ENCODE assay signal across 8 cellular contexts in the genomic region with DNA sequence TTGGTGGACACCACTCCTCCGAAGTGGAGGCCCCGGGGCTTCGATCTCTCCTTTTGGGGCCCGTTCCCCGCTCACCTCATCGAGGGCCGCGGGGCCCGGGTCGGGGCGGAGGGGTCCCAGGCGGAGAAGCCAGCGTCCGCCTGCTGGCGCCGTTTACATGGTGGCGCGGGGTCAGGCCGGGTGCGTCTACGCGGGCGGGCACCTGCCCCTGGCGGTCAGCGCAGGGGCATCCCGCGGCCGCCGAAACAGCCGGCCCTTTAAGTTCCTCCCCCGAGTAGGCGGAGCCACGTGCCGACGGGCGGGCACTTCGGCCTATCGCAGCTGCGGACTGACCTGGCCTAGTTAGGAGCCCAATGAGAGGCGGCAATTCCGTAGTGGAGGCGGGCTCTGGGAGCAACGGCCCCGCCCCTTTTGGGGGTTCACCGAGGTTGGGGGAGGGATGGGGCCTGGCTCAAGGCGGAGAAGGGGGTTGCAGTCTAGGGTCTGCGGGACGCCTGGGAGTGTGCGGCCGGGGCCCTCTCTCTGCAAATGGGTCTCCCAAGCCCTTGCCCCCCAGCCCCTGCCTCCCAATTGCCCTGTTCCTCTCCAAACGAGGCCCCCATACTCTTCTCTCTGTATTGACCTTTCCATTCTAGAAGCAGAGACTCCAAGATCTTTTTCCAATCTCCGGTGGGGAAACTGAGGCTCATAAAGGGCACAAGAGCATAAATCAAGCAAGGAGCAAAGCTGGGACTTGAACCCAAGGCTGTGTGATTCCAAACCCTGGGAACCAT. TPM values are rescaled to one million over a fixed set of nuclear protein-coding genes. Genes with fewer than 3 reads are reported as not detected.
DNase-seq lines count a peak whose midpoint lies in the region; ATAC-seq and TF ChIP-seq lines count a peak whose summit lies in the region.

A gene with protein sequence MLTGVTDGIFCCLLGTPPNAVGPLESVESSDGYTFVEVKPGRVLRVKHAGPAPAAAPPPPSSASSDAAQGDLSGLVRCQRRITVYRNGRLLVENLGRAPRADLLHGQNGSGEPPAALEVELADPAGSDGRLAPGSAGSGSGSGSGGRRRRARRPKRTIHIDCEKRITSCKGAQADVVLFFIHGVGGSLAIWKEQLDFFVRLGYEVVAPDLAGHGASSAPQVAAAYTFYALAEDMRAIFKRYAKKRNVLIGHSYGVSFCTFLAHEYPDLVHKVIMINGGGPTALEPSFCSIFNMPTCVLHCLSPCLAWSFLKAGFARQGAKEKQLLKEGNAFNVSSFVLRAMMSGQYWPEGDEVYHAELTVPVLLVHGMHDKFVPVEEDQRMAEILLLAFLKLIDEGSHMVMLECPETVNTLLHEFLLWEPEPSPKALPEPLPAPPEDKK (minus strand): TSS at position 259 of the 773 bp plus-strand sequence. CDS start 1,809 bp downstream, outside the sequence.

- H3K27me3 ChIP-seq in ectodermal cell (ENCODE audit: control insufficient read depth, insufficient read depth, low read length, poor library complexity, severe bottlenecking), result no peaks in the 10 kb centered on the region
- H3K27me3 ChIP-seq in lower lobe of right lung (ENCODE audit: low read depth), result no peaks in the 10 kb centered on the region

- peaks cover 0 to 8% (median 5%) of the 10 kb centered on the region in 7 donors for H3K9me3 Mint-ChIP-seq in CD14-positive monocyte
- H3K9me3 Mint-ChIP-seq in activated CD8-positive, alpha-beta T cell treated with anti-CD3 and anti-CD28 coated beads for 36 hours, result peaks cover under 1% of the 10 kb centered on the region

- no peak within 1 kb of the TSS for H3K27ac ChIP-seq in ectodermal cell (ENCODE audit: insufficient read depth, low read depth, low read length, poor library complexity, severe bottlenecking)
- H3K27ac ChIP-seq in lower lobe of right lung, result peak within 1 kb of the TSS; percentile 84

- H3K36me3 ChIP-seq in ectodermal cell (ENCODE audit: control insufficient read depth, insufficient read depth, low read length) (peaks cover 4% of the 10 kb centered on the region), lower lobe of right lung (no peaks in the 10 kb centered on the region)

- TF ChIP-seq CTCF in CD14-positive monocyte (IDR thresholded peaks at IDR 0.05) (peak; percentile 74), lower lobe of right lung (IDR thresholded peaks at IDR 0.05) (peak; percentile 74)
- peak; percentile 35 for TF ChIP-seq CTCF in activated CD8-positive, alpha-beta T cell treated with anti-CD3 and anti-CD28 coated beads for 36 hours (IDR thresholded peaks at IDR 0.05)

- intact Hi-C loops in CD14-positive monocyte (cut with micrococcal nuclease), result loop anchor here in 1 of 2 donors (5.0 kb wide), 1 partner anchor 34 kb away; the partner anchor contains the start of gene GTPBP3
- intact Hi-C loops in activated CD8-positive, alpha-beta T cell treated with anti-CD3 and anti-CD28 coated beads for 36 hours (cut with micrococcal nuclease), result no loop called here
- intact Hi-C loops in lower lobe of right lung (cut with DNase I), result no loop called here

- no peaks in the 10 kb centered on the region for H3K9me3 ChIP-seq in ectodermal cell (ENCODE audit: control insufficient read depth, low read length)
- no peaks in the 10 kb centered on the region for H3K9me3 ChIP-seq in lower lobe of right lung

- DNase-seq in CD14-positive monocyte (ENCODE audit: low spot score) (peak; percentile 97), NCI-H748 treated with DMSO at 0.1 percent for 48 hours (lab: John Stamatoyannopoulos, UW) (peak; percentile 74), lower lobe of right lung (peak; percentile 95)
- peak; percentile 96 for DNase-seq in activated CD8-positive, alpha-beta T cell treated with anti-CD3 and anti-CD28 coated beads for 36 hours
- DNase-seq in stimulated activated CD4-positive, alpha-beta T cell treated with anti-CD3 and anti-CD28 coated beads, Interleukin-4, amount 100 ng/mL, for 48 hours (ENCODE audit: low read depth in 2 of 2), result peak; percentile 90 to 92

- peak within 1 kb of the TSS; percentile 83 to 88 for H3K4me3 Mint-ChIP-seq in CD14-positive monocyte
- peak within 1 kb of the TSS; percentile 64 for H3K4me3 Mint-ChIP-seq in activated CD8-positive, alpha-beta T cell treated with anti-CD3 and anti-CD28 coated beads for 36 hours

- H3K36me3 Mint-ChIP-seq in CD14-positive monocyte, result peaks cover 9 to 25% of the 10 kb centered on the region in 2 donors
- peaks cover 6% of the 10 kb centered on the region for H3K36me3 Mint-ChIP-seq in activated CD8-positive, alpha-beta T cell treated with anti-CD3 and anti-CD28 coated beads for 36 hours (ENCODE audit: low read depth)

- H3K4me1 ChIP-seq in ectodermal cell (ENCODE audit: control insufficient read depth, insufficient read depth, low read length), result peaks cover 6% of the 10 kb centered on the region
- H3K4me1 ChIP-seq in lower lobe of right lung, result peaks cover 42% of the 10 kb centered on the region

- no peaks in the 10 kb centered on the region for H3K27me3 Mint-ChIP-seq in CD14-positive monocyte (ENCODE audit: low read depth in 3 of 3)
- no peaks in the 10 kb centered on the region for H3K27me3 Mint-ChIP-seq in activated CD8-positive, alpha-beta T cell treated with anti-CD3 and anti-CD28 coated beads for 36 hours

- ATAC-seq in GM19351 (IDR thresholded peaks at IDR 0.05; ENCODE audit: unreplicated experiment) (peak; percentile 70), HG03565 (IDR thresholded peaks at IDR 0.05; ENCODE audit: unreplicated experiment) (peak; percentile 36), lower lobe of right lung (peak; percentile 90 to 91)
- peak; percentile 77 for ATAC-seq in activated CD8-positive, alpha-beta T cell treated with anti-CD3 and anti-CD28 coated beads for 36 hours

- WGBS in ectodermal cell, 2 experiments, result 2 to 3% methylated on average over 52 of the region's 52 CpGs

- peaks cover 33% of the 10 kb centered on the region for H3K4me1 Mint-ChIP-seq in CD14-positive monocyte
- peaks cover 27% of the 10 kb centered on the region for H3K4me1 Mint-ChIP-seq in activated CD8-positive, alpha-beta T cell treated with anti-CD3 and anti-CD28 coated beads for 36 hours (ENCODE audit: low read depth)

- CTCF ChIA-PET in activated CD8-positive, alpha-beta T cell treated with anti-CD3 and anti-CD28 coated beads for 36 hours (lab: Charles Lee), result interaction anchor here (1.1 to 3.1 kb wide), 5 partner anchors 11 to 89 kb away, joined by 4 to 27 read pairs (median 7); partner anchors contain the start of gene ANKLE1

- POLR2A ChIA-PET in activated CD8-positive, alpha-beta T cell treated with anti-CD3 and anti-CD28 coated beads for 36 hours (lab: Charles Lee), result interaction anchor here (0.6 to 5.3 kb wide), 3 partner anchors 10 to 102 kb away, joined by 3 to 28 read pairs (median 6); partner anchors contain the start of gene BST2

- H3K4me3 ChIP-seq in ectodermal cell (ENCODE audit: insufficient read depth, low read depth, low read length), result peak within 1 kb of the TSS; percentile 67
- H3K4me3 ChIP-seq in lower lobe of right lung, result peak within 1 kb of the TSS; percentile 89

- peak within 1 kb of the TSS; percentile 42 to 79 (median 74) for H3K27ac Mint-ChIP-seq in CD14-positive monocyte
- peak within 1 kb of the TSS; percentile 52 for H3K27ac Mint-ChIP-seq in activated CD8-positive, alpha-beta T cell treated with anti-CD3 and anti-CD28 coated beads for 36 hours

RNA-seq across cellular contexts. Expression of the gene that starts here (rescaled TPM):
- polyA plus RNA-seq in CD14-positive monocyte, result 10 to 100 TPM; 12.5 to 14.9 TPM
- total RNA-seq in activated CD8-positive, alpha-beta T cell treated with anti-CD3 and anti-CD28 coated beads for 36 hours, result 1 to 10 TPM; 5.0 to 6.0 TPM
- polyA plus RNA-seq in ectodermal cell (2013, experiment 1 of 4), result 12.9 TPM
- 12.1 TPM for polyA plus RNA-seq in ectodermal cell (2013, experiment 2 of 4)
- polyA plus RNA-seq in ectodermal cell (2013, experiment 3 of 4), result 8.8 TPM
- 11.1 TPM for polyA plus RNA-seq in ectodermal cell (2013, experiment 4 of 4)
- total RNA-seq in lower lobe of right lung, result 19.5 TPM

Comparison
In these comparisons a context has a peak if more than half of its experiments do, and no peak if none do; other contexts are left out.
1. ATAC-seq: peak in every context shown above with its lines; median percentile 90 in lower lobe of right lung; 77 in activated CD8-positive, alpha-beta T cell treated with anti-CD3 and anti-CD28 coated beads for 36 hours; 70 in GM19351; 36 in HG03565.